ENCODE assay signal across 1 cellular context in genomic region chr6:2880159-2880558, GRCh38.
A peak's percentile ranks its signal among the peaks of the same experiment; 100 is the strongest.
TF ChIP-seq lines count a peak whose summit lies in the region.

No MANE protein-coding gene starts in this region.

TF ChIP-seq in GM12878, 131 proteins besides CTCF, POLR2A, EP300 and RAD21:
- TF ChIP-seq HDGF (IDR thresholded peaks at IDR 0.05) (0 out of 2 replicates have a peak, but pooled peaks have one; percentile 38), ATF7 (IDR thresholded peaks at IDR 0.05; ENCODE audit: low read depth) (peak; percentile 67; the same call in 1 of the 2 replicates), IKZF2 (IDR thresholded peaks at IDR 0.05) (peak; percentile 19 to 41; a peak in 2 of 4 replicates), SKIL (IDR thresholded peaks at IDR 0.05; ENCODE audit: low read depth, poor library complexity, severe bottlenecking) (peak; percentile 51), MTA2 (IDR thresholded peaks at IDR 0.05; ENCODE audit: low read depth) (0 out of 2 replicates have a peak, but pooled peaks have one; percentile 18), NBN (IDR thresholded peaks at IDR 0.05) (peak; percentile 58; the same call in 1 of the 2 replicates)
